ENCODE assay signal across 8 cellular contexts in genomic region chr13:33487575-33488243, GRCh38.
DNase-seq lines count a peak whose midpoint lies in the region; ATAC-seq and TF ChIP-seq lines count a peak whose summit lies in the region.

No MANE protein-coding gene starts in this region.

- TF ChIP-seq POLR2A in GM18505 (IDR thresholded peaks at IDR 0.05; ENCODE audit: borderline replicate concordance, extremely low read depth, insufficient read depth, insufficient read length) (no peak), adrenal gland (IDR thresholded peaks at IDR 0.05) (no peak)

- H3K27ac ChIP-seq in adrenal gland, result peak overlapping the region in 1 of 5 donors; percentile 1

- no peaks in the 10 kb centered on the region for H3K36me3 ChIP-seq in adrenal gland (replicated peaks in 1 of 2)

- peak overlapping the region in 1 of 4 donors; percentile 38 for H3K4me3 ChIP-seq in adrenal gland

- no peak overlapping the region for H3K27ac Mint-ChIP-seq in T-helper 2 cell treated with Interferon-gamma antibody and Interleukin-4, amounts not matched to agents 5 μg/mL and 100 μg/mL, for 36 hours

- peak; percentile 14 for DNase-seq in HuH-7 (ENCODE audit: low spot score)
- peak in 2 of 7 donors; percentile 16 to 27 for DNase-seq in adrenal gland
- no peak for DNase-seq in left colon
- no peak for DNase-seq in NCI-H2029 (lab: John Stamatoyannopoulos, UW)
- no peak for DNase-seq in activated CD4-positive, CD25-positive, alpha-beta regulatory T cell (lab: John Stamatoyannopoulos, UW)
- no peak for DNase-seq in GM19238 (ENCODE audit: insufficient read length, low spot score)
- no peak for DNase-seq in T-helper 2 cell treated with Interferon-gamma antibody and Interleukin-4, amounts not matched to agents 5 μg/mL and 100 μg/mL, for 36 hours (ENCODE audit: low spot score)

- H3K9me3 ChIP-seq in adrenal gland (replicated peaks in 1 of 3), result no peaks in the 10 kb centered on the region

- H3K4me1 ChIP-seq in adrenal gland (replicated peaks in 1 of 2), result peaks cover 0 to 15% of the 10 kb centered on the region in 2 donors

- no peak overlapping the region for H3K4me3 Mint-ChIP-seq in T-helper 2 cell treated with Interferon-gamma antibody and Interleukin-4, amounts not matched to agents 5 μg/mL and 100 μg/mL, for 36 hours

- peak; percentile 65 for ATAC-seq in GM18505 (IDR thresholded peaks at IDR 0.05; ENCODE audit: unreplicated experiment)
- peak; percentile 87 for ATAC-seq in left colon

- H3K4me1 Mint-ChIP-seq in T-helper 2 cell treated with Interferon-gamma antibody and Interleukin-4, amounts not matched to agents 5 μg/mL and 100 μg/mL, for 36 hours (ENCODE audit: low read depth), result no peaks in the 10 kb centered on the region

- H3K9me3 Mint-ChIP-seq in T-helper 2 cell treated with Interferon-gamma antibody and Interleukin-4, amounts not matched to agents 5 μg/mL and 100 μg/mL, for 36 hours, result peaks cover 8% of the 10 kb centered on the region

- no peaks in the 10 kb centered on the region for H3K27me3 ChIP-seq in adrenal gland

- TF ChIP-seq CTCF in adrenal gland (IDR thresholded peaks at IDR 0.05), result peak; percentile 5 to 55 (median 40)

- intact Hi-C loops in adrenal gland (cut with DNase I) (no loop called here), left colon (cut with DNase I, micrococcal nuclease) (no loop called here)

- WGBS in adrenal gland, 4 donors, result 72 to 76% (median 75%) methylated on average over 5 of the region's 5 CpGs

- H3K27me3 Mint-ChIP-seq in T-helper 2 cell treated with Interferon-gamma antibody and Interleukin-4, amounts not matched to agents 5 μg/mL and 100 μg/mL, for 36 hours (ENCODE audit: low read depth), result peaks cover 6% of the 10 kb centered on the region

- no peaks in the 10 kb centered on the region for H3K36me3 Mint-ChIP-seq in T-helper 2 cell treated with Interferon-gamma antibody and Interleukin-4, amounts not matched to agents 5 μg/mL and 100 μg/mL, for 36 hours (ENCODE audit: low read depth)
